Comparison of ENCODE assay signal across 16 cellular contexts in the genomic region with DNA sequence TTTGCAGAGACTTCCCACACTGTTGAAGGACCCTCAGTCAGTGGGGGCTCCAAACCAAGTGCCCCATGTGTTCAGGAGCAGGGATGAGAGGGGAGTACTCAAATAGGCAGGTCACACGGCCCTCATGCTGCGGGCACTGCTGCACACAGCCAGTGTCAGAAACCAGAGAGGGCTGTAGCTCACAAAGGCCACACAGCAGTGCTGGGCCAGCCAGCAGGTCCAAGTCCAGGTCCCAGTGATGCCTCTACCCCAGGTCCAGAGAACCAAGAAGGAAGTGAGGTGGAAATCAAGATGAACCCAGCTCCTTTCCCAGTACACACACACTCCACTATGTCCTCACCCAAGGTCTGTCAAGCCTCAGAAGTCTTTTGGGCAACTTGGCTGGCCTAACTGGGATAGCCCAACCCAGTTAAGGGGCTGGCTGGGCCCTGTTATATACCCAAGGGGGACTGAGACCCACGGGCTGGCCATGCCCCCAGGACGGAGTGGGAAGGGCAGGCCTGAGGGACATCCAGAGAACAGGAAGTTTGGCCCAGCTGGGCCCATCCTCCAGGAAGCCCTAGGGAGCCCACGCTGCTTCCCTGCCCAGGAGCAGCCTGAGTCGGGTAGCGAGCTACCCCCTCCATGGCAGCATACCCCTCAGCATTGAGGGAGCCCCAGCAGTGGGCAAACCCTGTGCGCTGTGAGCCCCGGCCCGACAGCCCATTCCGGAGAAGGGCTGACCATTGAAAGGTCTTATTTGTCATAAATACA. TPM values are rescaled to one million over a fixed set of nuclear protein-coding genes. Genes with fewer than 3 reads are reported as not detected.
"Had no signal": no experiment of that assay in that cellular context is flagged by ENCODE, and none has a peak within 500 bp of the region (broad histone marks: within the 10 kb centered on the region; RNA-seq: fewer than 3 reads in every experiment).

No MANE protein-coding gene starts in this region.

- H3K9me3 ChIP-seq: heart left ventricle, neutrophil, suprapubic skin, upper lobe of left lung had no signal

- H3K36me3 ChIP-seq: heart left ventricle, neutrophil, suprapubic skin, upper lobe of left lung had no signal

- FAIRE-seq: bronchial epithelial cell, keratinocyte had no signal

- H3K27me3 ChIP-seq: foreskin keratinocyte, neutrophil, suprapubic skin, upper lobe of left lung had no signal

- H3K27ac ChIP-seq: foreskin keratinocyte, heart left ventricle, neutrophil, suprapubic skin, upper lobe of left lung had no signal

- H3K4me1 ChIP-seq: foreskin keratinocyte, suprapubic skin had no signal

- ATAC-seq: activated T-cell treated with anti-CD3 and anti-CD28 coated beads, Interleukin-2, amount 50 U/mL, for 4 hours; foreskin keratinocyte; heart left ventricle; stimulated activated naive CD8-positive, alpha-beta T cell treated with anti-CD3 and anti-CD28 coated beads, Interleukin-15, Interleukin-2, amounts not matched to agents 100 U/mL and 50 U/mL, for 24 hours; T-cell had no signal

- DNase-seq: activated CD4-positive, alpha-beta T cell treated with anti-CD3 and anti-CD28 coated beads, Interleukin-2, amount 10 ng/mL, durations not matched to agents 24 days and 14 days; activated naive CD8-positive, alpha-beta T cell treated with anti-CD3 and anti-CD28 coated beads, Interleukin-2, amount 10 ng/mL, durations not matched to agents 7 days and 5 days; activated T-cell treated with anti-CD3 and anti-CD28 coated beads, Interleukin-2, amount 50 U/mL, for 4 hours; stimulated activated CD4-positive, alpha-beta T cell treated with anti-CD3 and anti-CD28 coated beads, Interleukin-4, amount 100 ng/mL, for 1 hour; stimulated activated CD8-positive, alpha-beta memory T cell treated with anti-CD3 and anti-CD28 coated beads, Interleukin-4, amount 100 ng/mL, for 48 hours; stimulated activated naive CD8-positive, alpha-beta T cell treated with anti-CD3 and anti-CD28 coated beads, Interleukin-15, Interleukin-2, amounts not matched to agents 100 U/mL and 50 U/mL, for 24 hours; T-cell; T1000; upper lobe of left lung had no signal

- H3K4me3 ChIP-seq: heart left ventricle, suprapubic skin, upper lobe of left lung had no signal

RNA-seq across cellular contexts. Expression of gene GRID1, which starts 24.3 kb away (rescaled TPM):
- total RNA-seq: activated CD4-positive, alpha-beta T cell treated with anti-CD3 and anti-CD28 coated beads, Interleukin-2, amount 10 ng/mL, durations not matched to agents 24 days and 14 days; activated naive CD8-positive, alpha-beta T cell treated with anti-CD3 and anti-CD28 coated beads, Interleukin-2, amount 10 ng/mL, durations not matched to agents 7 days and 5 days; activated T-cell treated with anti-CD3 and anti-CD28 coated beads, Interleukin-2, amount 50 U/mL, for 4 hours; foreskin keratinocyte; myocyte had no signal
- polyA plus RNA-seq: foreskin keratinocyte had no signal
